In genomic region chr13:77916481-77916880, GRCh38 we compare ENCODE assay signal across 19 cellular contexts. TPM values are rescaled to one million over a fixed set of nuclear protein-coding genes. Genes with fewer than 3 reads are reported as not detected.
DNase-seq lines count a peak whose midpoint lies in the region; ATAC-seq and TF ChIP-seq lines count a peak whose summit lies in the region.
"Had no signal": no experiment of that assay in that cellular context is flagged by ENCODE, and none has a peak within 500 bp of the region (broad histone marks: within the 10 kb centered on the region; RNA-seq: fewer than 3 reads in every experiment).

No MANE protein-coding gene starts in this region.

- DNase-seq in heart left ventricle (no peak), cardiac septum (ENCODE audit: low spot score) (no peak), fibroblast of peridontal ligament (ENCODE audit: extremely low read depth) (peak; percentile 6), upper lobe of left lung (no peak), SK-N-DZ (ENCODE audit: low spot score) (no peak), HFFc6 (no peak)
- DNase-seq: activated naive CD4-positive, alpha-beta T cell treated with anti-CD3 and anti-CD28 coated beads, Interleukin-2, amount 10 ng/mL, durations not matched to agents 7 days and 5 days; brain microvascular endothelial cell; C1 segment of cervical spinal cord; DMS79; effector CD4-positive, alpha-beta T cell; naive B cell; NCI-H1694 treated with DMSO at 0.1 percent for 48 hours; NCI-H446 treated with DMSO at 0.1 percent for 48 hours; SIG-M5; stimulated activated CD4-positive, alpha-beta T cell treated with anti-CD3 and anti-CD28 coated beads, Interleukin-1b, Interleukin-23, amount 100 ng/mL, for 48 hours had no signal

- H3K9me3 Mint-ChIP-seq in HFFc6, result peaks cover 9% of the 10 kb centered on the region
- H3K9me3 Mint-ChIP-seq: activated naive CD4-positive, alpha-beta T cell treated with anti-CD3 and anti-CD28 coated beads, Interleukin-2, amount 10 ng/mL, durations not matched to agents 7 days and 5 days had no signal

- TF ChIP-seq EP300 in upper lobe of left lung (IDR thresholded peaks at IDR 0.05), result no peak

- peaks cover 0 to 16% (median 0%) of the 10 kb centered on the region in 9 donors for H3K27me3 ChIP-seq in heart left ventricle
- H3K27me3 ChIP-seq in muscle layer of duodenum (ENCODE audit: low read depth, low read length), result peaks cover 3% of the 10 kb centered on the region
- no peaks in the 10 kb centered on the region for H3K27me3 ChIP-seq in upper lobe of left lung
- H3K27me3 ChIP-seq: brain microvascular endothelial cell had no signal

- 43 to 69% (median 54%) methylated on average over 4 of the region's 4 CpGs for WGBS in heart left ventricle, 4 donors
- WGBS in upper lobe of left lung, 2 donors, result 47 to 55% methylated on average over 4 of the region's 4 CpGs

- intact Hi-C loops in heart left ventricle (cut with DNase I) (loop anchor here in 4 of 10 donors (5.0 to 10.0 kb wide), 5 partner anchors 71 to 206 kb away; no protein-coding TSS in a partner anchor), cardiac septum (cut with DNase I) (no loop called here)

- peak overlapping the region; percentile 8 to 85 (median 70) for H3K4me3 ChIP-seq in heart left ventricle
- H3K4me3 ChIP-seq in muscle layer of duodenum (ENCODE audit: low read depth in 1 of 2, low read length in 2 of 2), result peak overlapping the region; percentile 70 to 80
- peak overlapping the region; percentile 2 to 64 (median 52) for H3K4me3 ChIP-seq in upper lobe of left lung

- no peak overlapping the region for H3K4me3 Mint-ChIP-seq in HFFc6
- H3K4me3 Mint-ChIP-seq: activated naive CD4-positive, alpha-beta T cell treated with anti-CD3 and anti-CD28 coated beads, Interleukin-2, amount 10 ng/mL, durations not matched to agents 7 days and 5 days; naive B cell had no signal

- H3K27ac ChIP-seq in heart left ventricle, result peak overlapping the region in 10 of 12 donors; percentile 29 to 87 (median 81)
- peak overlapping the region; percentile 39 for H3K27ac ChIP-seq in muscle layer of duodenum (ENCODE audit: low read length)
- H3K27ac ChIP-seq in upper lobe of left lung, result peak overlapping the region; percentile 56 to 81 (median 78)
- H3K27ac ChIP-seq: brain microvascular endothelial cell had no signal

- H3K27ac Mint-ChIP-seq in HFFc6, result no peak overlapping the region
- H3K27ac Mint-ChIP-seq: activated naive CD4-positive, alpha-beta T cell treated with anti-CD3 and anti-CD28 coated beads, Interleukin-2, amount 10 ng/mL, durations not matched to agents 7 days and 5 days; naive B cell had no signal

- H3K4me1 Mint-ChIP-seq in HFFc6 (ENCODE audit: low read depth), result no peaks in the 10 kb centered on the region
- H3K4me1 Mint-ChIP-seq: activated naive CD4-positive, alpha-beta T cell treated with anti-CD3 and anti-CD28 coated beads, Interleukin-2, amount 10 ng/mL, durations not matched to agents 7 days and 5 days; naive B cell had no signal

- peaks cover 0 to 16% (median 3%) of the 10 kb centered on the region in 12 donors for H3K4me1 ChIP-seq in heart left ventricle
- peaks cover 0 to 17% of the 10 kb centered on the region in 2 donors for H3K4me1 ChIP-seq in muscle layer of duodenum (ENCODE audit: control insufficient read depth in 1 of 2, insufficient read depth in 2 of 2, low read length in 2 of 2)
- H3K4me1 ChIP-seq in upper lobe of left lung, result peaks cover 4 to 21% (median 10%) of the 10 kb centered on the region in 4 donors

- no peaks in the 10 kb centered on the region for H3K36me3 Mint-ChIP-seq in HFFc6 (ENCODE audit: low read depth)
- H3K36me3 Mint-ChIP-seq: activated naive CD4-positive, alpha-beta T cell treated with anti-CD3 and anti-CD28 coated beads, Interleukin-2, amount 10 ng/mL, durations not matched to agents 7 days and 5 days; naive B cell had no signal

- TF ChIP-seq POLR2A in heart left ventricle (IDR thresholded peaks at IDR 0.05) (no peak), upper lobe of left lung (IDR thresholded peaks at IDR 0.05) (no peak)

- no peaks in the 10 kb centered on the region for H3K36me3 ChIP-seq in heart left ventricle
- no peaks in the 10 kb centered on the region for H3K36me3 ChIP-seq in muscle layer of duodenum (ENCODE audit: control insufficient read depth in 1 of 2, insufficient read depth in 2 of 2, low read length in 2 of 2)
- no peaks in the 10 kb centered on the region for H3K36me3 ChIP-seq in upper lobe of left lung
- H3K36me3 ChIP-seq: brain microvascular endothelial cell had no signal

- H3K27me3 Mint-ChIP-seq in HFFc6 (ENCODE audit: insufficient read depth), result peaks cover 4% of the 10 kb centered on the region
- H3K27me3 Mint-ChIP-seq: activated naive CD4-positive, alpha-beta T cell treated with anti-CD3 and anti-CD28 coated beads, Interleukin-2, amount 10 ng/mL, durations not matched to agents 7 days and 5 days had no signal

- TF ChIP-seq CTCF in heart left ventricle (IDR thresholded peaks at IDR 0.05) (no peak), upper lobe of left lung (IDR thresholded peaks at IDR 0.05) (no peak), HFFc6 (IDR thresholded peaks at IDR 0.05) (no peak)

- H3K9me3 ChIP-seq in heart left ventricle, result no peaks in the 10 kb centered on the region
- H3K9me3 ChIP-seq in muscle layer of duodenum (ENCODE audit: control insufficient read depth in 1 of 2, low read length in 2 of 2), result no peaks in the 10 kb centered on the region
- no peaks in the 10 kb centered on the region for H3K9me3 ChIP-seq in upper lobe of left lung

- ATAC-seq in heart left ventricle (no peak), upper lobe of left lung (ENCODE audit: low FRiP score in 2 of 2) (no peak), GM18502 (IDR thresholded peaks at IDR 0.05; ENCODE audit: poor library complexity, unreplicated experiment) (no peak)

RNA-seq across cellular contexts. Expression of gene EDNRB, which starts 2.1 kb away (rescaled TPM):
- 10 to 100 TPM in 8 of 9 donors, 1 to 10 TPM in 1; 9.8 to 72.0 (median 26.9) TPM for total RNA-seq in heart left ventricle
- 10 to 100 TPM; 15.3 to 15.6 TPM for polyA plus RNA-seq in heart left ventricle
- total RNA-seq in cardiac septum, result 21.7 TPM
- total RNA-seq in upper lobe of left lung, result 100 to 1,000 TPM in 1 of 6 donors, 10 to 100 TPM in 5; 28.5 to 146 (median 52.4) TPM
- polyA plus RNA-seq in SK-N-DZ (2014; cell fraction: cytosol; rRNA removed), result 5.7 and 7.0 TPM in 2 replicates
- 3.4 and 5.3 TPM in 2 replicates for polyA plus RNA-seq in SK-N-DZ (2014; cell fraction: nucleus; rRNA removed)
- not detected for total RNA-seq in HFFc6 (2021; fragmentation: NEBNext Ultra II Directional; extraction: Animal tissue kit (Norgen Biotek cat#: 25700))
- total RNA-seq: A172 had no signal

Comparison
In these comparisons a context has a peak if more than half of its experiments do, and no peak if none do; other contexts are left out.
1. RNA of gene EDNRB, which starts 2.1 kb away (total RNA-seq): 28.5 to 146 TPM in upper lobe of left lung, 9.8 to 72.0 TPM in heart left ventricle and 21.7 TPM in cardiac septum (single experiment); not detected in HFFc6; every median in the first group is over 4 times any median in the second.
2. Peak in every context shown above with its lines, with median percentiles within 50 percentile points of each other: H3K27ac ChIP-seq and H3K4me3 ChIP-seq.